Comparison of ENCODE assay signal across 8 cellular contexts in genomic region chr14:76152333-76152681, GRCh38. TPM values are rescaled to one million over a fixed set of nuclear protein-coding genes. Genes with fewer than 3 reads are reported as not detected.
DNase-seq lines count a peak whose midpoint lies in the region; ATAC-seq, FAIRE-seq and TF ChIP-seq lines count a peak whose summit lies in the region.

No MANE protein-coding gene starts in this region.

- H3K4me3 ChIP-seq in astrocyte (ENCODE audit: insufficient read depth, low read depth, low read length) (peak overlapping the region; percentile 78), gastrocnemius medialis (peak overlapping the region; percentile 81 to 99 (median 92))

- H3K9me3 Mint-ChIP-seq in astrocyte (ENCODE audit: unreplicated experiment) = no peaks in the 10 kb centered on the region

- H3K9me3 ChIP-seq in astrocyte (ENCODE audit: insufficient read depth, low read depth, low read length) (no peaks in the 10 kb centered on the region), gastrocnemius medialis (no peaks in the 10 kb centered on the region)

- H3K9ac ChIP-seq in astrocyte (ENCODE audit: low read length) = peak overlapping the region; percentile 94

- DNase-seq in ELR (ENCODE audit: low read depth) (peak; percentile 93), KBM-7 (peak; percentile 96), T-helper 9 cell (peak; percentile 61), astrocyte (ENCODE audit: low read depth) (peak; percentile 84), hippocampal formation (lab: John Stamatoyannopoulos, UW) (peak; percentile 5 to 21), gastrocnemius medialis (peak; percentile 69 to 75), cerebellar nuclear complex (lab: John Stamatoyannopoulos, UW) (no peak)

- peaks cover 24% of the 10 kb centered on the region for H3K4me1 Mint-ChIP-seq in astrocyte (ENCODE audit: low read depth, unreplicated experiment)

- TF ChIP-seq POLR2A in gastrocnemius medialis (IDR thresholded peaks at IDR 0.05) = no peak

- H3K4me3 Mint-ChIP-seq in astrocyte (ENCODE audit: unreplicated experiment) = peak overlapping the region; percentile 99

- FAIRE-seq in astrocyte (lab: Jason Lieb, UNC) = no peak

- intact Hi-C loops in gastrocnemius medialis (cut with DNase I; ENCODE audit: low total_unique reads) = loop anchor here (5.0 to 10.0 kb wide), 4 partner anchors 160 to 1162 kb away; partner anchors contain the start of gene IFT43

- peak overlapping the region; percentile 97 for H3K4me2 ChIP-seq in astrocyte (ENCODE audit: low read length)

- H3K27me3 ChIP-seq in astrocyte (ENCODE audit: insufficient read depth, low read length) (peaks cover 7% of the 10 kb centered on the region), gastrocnemius medialis (no peaks in the 10 kb centered on the region)

- H3K36me3 ChIP-seq in astrocyte (ENCODE audit: insufficient read depth, low read length) = peaks cover 12% of the 10 kb centered on the region
- H3K36me3 ChIP-seq in gastrocnemius medialis = peaks cover 0 to 10% of the 10 kb centered on the region in 2 donors

- peak overlapping the region; percentile 96 for H3K27ac Mint-ChIP-seq in astrocyte (ENCODE audit: unreplicated experiment)

- H3K27me3 Mint-ChIP-seq in astrocyte (ENCODE audit: low read depth, unreplicated experiment) = no peaks in the 10 kb centered on the region

- H3K36me3 Mint-ChIP-seq in astrocyte (ENCODE audit: low read depth, unreplicated experiment) = no peaks in the 10 kb centered on the region

- H4K20me1 ChIP-seq in astrocyte (ENCODE audit: insufficient read depth, low read length) = peaks cover 49% of the 10 kb centered on the region

- peaks cover 56% of the 10 kb centered on the region for H3K79me2 ChIP-seq in astrocyte (ENCODE audit: insufficient read depth, low read length)

- TF ChIP-seq CTCF in astrocyte (IDR thresholded peaks at IDR 0.05; ENCODE audit: insufficient read depth, low read depth, low read length) (no peak), gastrocnemius medialis (IDR thresholded peaks at IDR 0.05 in 4 of 5, conservative IDR thresholded peaks at IDR 0.05 in 1 of 5) (no peak)

- H3K27ac ChIP-seq in astrocyte (ENCODE audit: low read depth, low read length) (peak overlapping the region; percentile 85), gastrocnemius medialis (peak overlapping the region; percentile 83 to 95 (median 94))

- ATAC-seq in GM21737 (IDR thresholded peaks at IDR 0.05; ENCODE audit: unreplicated experiment) (peak; percentile 69), gastrocnemius medialis (peak; percentile 81 to 93)

- peak overlapping the region; percentile 81 for H2AFZ ChIP-seq in astrocyte (ENCODE audit: low read depth, low read length)

- H3K4me1 ChIP-seq in astrocyte (ENCODE audit: insufficient read depth, low read length) (peaks cover 5% of the 10 kb centered on the region), gastrocnemius medialis (peaks cover 48 to 50% of the 10 kb centered on the region in 2 donors)

- in situ Hi-C loops in KBM-7 (cut with MboI; ENCODE audit: low pct_unique_long_range_greater_than_20kb, low sequenced_read_pairs) = no loop called here
- in situ Hi-C loops in gastrocnemius medialis (cut with MboI; ENCODE audit: low sequenced_read_pairs in 4 of 4) = no loop called here

RNA-seq across cellular contexts. Expression of gene GPATCH2L, which starts 0.6 kb away (rescaled TPM):
- total RNA-seq in astrocyte = 54.3 and 60.8 TPM in 2 replicates
- total RNA-seq in gastrocnemius medialis = 10 to 100 TPM; 24.6 to 63.5 (median 41.9) TPM

Comparison
In these comparisons a context has a peak if more than half of its experiments do, and no peak if none do; other contexts are left out.
1. DNase-seq: peak in ELR (single experiment), KBM-7 (single experiment), T-helper 9 cell (single experiment), astrocyte (single experiment), hippocampal formation (2 of 2) and gastrocnemius medialis (2 of 2); none in cerebellar nuclear complex (0 of 2).